In the genomic region with DNA sequence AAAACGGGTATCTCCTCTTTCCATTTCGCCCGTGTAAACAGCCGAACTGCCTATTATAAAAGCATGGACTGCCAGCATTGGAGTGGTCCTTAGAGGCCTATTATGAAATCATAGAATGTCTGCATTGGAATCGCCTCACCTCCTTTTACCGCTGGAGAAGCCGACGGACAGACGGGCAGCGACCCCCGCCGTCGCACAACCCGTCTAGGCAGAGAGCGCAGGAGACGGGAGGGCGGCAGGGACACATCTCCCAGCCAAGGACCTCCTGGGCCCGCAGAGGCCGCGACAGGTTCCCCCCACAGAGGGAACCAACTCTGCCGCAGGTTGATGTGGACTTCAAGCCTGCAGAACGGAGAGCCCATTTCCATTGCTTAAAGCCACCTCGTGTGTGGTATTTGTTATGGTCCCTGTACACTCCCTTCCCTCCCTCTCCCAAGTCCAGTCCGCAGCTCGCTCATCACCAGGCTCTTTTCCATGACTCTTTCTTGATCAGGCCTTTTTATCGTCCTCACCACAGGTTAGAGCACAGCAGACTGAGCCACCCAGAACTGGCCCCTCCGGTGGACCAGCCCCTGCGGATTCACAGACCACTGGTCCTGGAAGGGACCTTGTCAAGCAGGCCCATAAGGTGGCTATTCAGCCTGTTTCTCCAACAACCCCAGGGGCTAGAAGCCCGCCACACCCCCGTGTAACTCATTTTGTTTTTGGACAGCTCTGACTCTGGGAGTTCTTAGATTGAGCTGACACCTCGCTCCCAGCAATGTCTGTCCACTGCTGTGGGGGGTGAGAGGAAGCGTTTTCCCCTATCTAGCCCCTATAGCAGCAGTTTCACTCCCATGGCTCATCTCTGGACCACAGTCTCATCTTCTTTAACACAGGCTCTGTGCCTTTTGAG, we compare ENCODE assay signal across 8 cellular contexts. TPM values are rescaled to one million over a fixed set of nuclear protein-coding genes. Genes with fewer than 3 reads are reported as not detected.
DNase-seq lines count a peak whose midpoint lies in the region; ATAC-seq, FAIRE-seq and TF ChIP-seq lines count a peak whose summit lies in the region.

No MANE protein-coding gene starts in this region.

- POLR2A ChIA-PET in Caco-2 (lab: Charles Lee) = interaction anchor here (0.6 to 1.9 kb wide), 5 partner anchors 9 to 1301 kb away, joined by 3 to 6 read pairs (median 4); a partner anchor contains a TSS

- no peaks in the 10 kb centered on the region for H3K9me3 ChIP-seq in Caco-2
- H3K9me3 ChIP-seq in iPS DF 6.9 (ENCODE audit: control insufficient read depth, insufficient read depth, low read length) = no peaks in the 10 kb centered on the region

- TSS peak; percentile 59 for BruUV-seq in Caco-2 (replicated peaks; lab: Mats Ljungman, UMichigan)

- peak overlapping the region; percentile 67 for H3K4me3 Mint-ChIP-seq in Caco-2 (ENCODE audit: unreplicated experiment)

- no peaks in the 10 kb centered on the region for H3K27me3 ChIP-seq in Caco-2 (replicated peaks; ENCODE audit: control insufficient read depth, insufficient read depth, low read length)
- H3K27me3 ChIP-seq in iPS DF 6.9 (ENCODE audit: control insufficient read depth, insufficient read depth, low read length) = no peaks in the 10 kb centered on the region; the same call in 1 of the 2 replicates

- CTCF ChIA-PET in Caco-2 (lab: Charles Lee) = interaction anchor here (1.0 to 2.5 kb wide), 3 partner anchors 21 to 274 kb away, joined by 3 to 13 read pairs (median 3); a partner anchor contains a TSS

- H3K4me1 Mint-ChIP-seq in Caco-2 (ENCODE audit: low read depth, unreplicated experiment) = peaks cover 40% of the 10 kb centered on the region

- H3K9me3 Mint-ChIP-seq in Caco-2 (ENCODE audit: unreplicated experiment) = no peaks in the 10 kb centered on the region
- H3K9me3 Mint-ChIP-seq in activated naive CD4-positive, alpha-beta T cell treated with anti-CD3 and anti-CD28 coated beads, Interleukin-2, amount 50 U/mL, for 72 hours = no peaks in the 10 kb centered on the region

- TF ChIP-seq CTCF in Caco-2 (IDR thresholded peaks at IDR 0.05; ENCODE audit: insufficient read depth in 1 of 2, low read depth in 1 of 2, low read length in 1 of 2, severe bottlenecking in 1 of 2, unreplicated experiment in 1 of 2) = no peak
- TF ChIP-seq CTCF in D721Med (IDR thresholded peaks at IDR 0.05; ENCODE audit: insufficient read depth, missing control alignments) = no peak

- no peaks in the 10 kb centered on the region for H3K36me3 ChIP-seq in Caco-2 (ENCODE audit: control insufficient read depth, insufficient read depth, low read length)
- H3K36me3 ChIP-seq in iPS DF 6.9 (ENCODE audit: control insufficient read depth, insufficient read depth, low read length) = no peaks in the 10 kb centered on the region

- H3K4me3 ChIP-seq in Caco-2 (ENCODE audit: low read depth, low read length) (peak overlapping the region; percentile 79), iPS DF 6.9 (ENCODE audit: low read length) (peak overlapping the region; percentile 60; the same call in 1 of the 2 replicates), skin epidermis (peak overlapping the region; percentile 75 to 95 (median 83))

- H3K27me3 Mint-ChIP-seq in Caco-2 (ENCODE audit: insufficient read depth, unreplicated experiment) = no peaks in the 10 kb centered on the region

- FAIRE-seq in D721Med (lab: Jason Lieb, UNC) = no peak

- WGBS in iPS DF 6.9 (ENCODE audit: insufficient coverage, insufficient read length) = no CpG with 5 or more reads among the region's 32 CpGs

- peak in 1 of 2 experiments; percentile 36 for DNase-seq in Caco-2
- peak in 1 of 2 donors; percentile 38 for DNase-seq in activated naive CD4-positive, alpha-beta T cell treated with anti-CD3 and anti-CD28 coated beads, Interleukin-2, amount 50 U/mL, for 72 hours (ENCODE audit: low spot score in 2 of 2)
- DNase-seq in iPS DF 6.9 (ENCODE audit: low read depth, low spot score) = no peak
- DNase-seq in D721Med (ENCODE audit: insufficient read length, low spot score) = no peak
- DNase-seq in KBM-7 = no peak

- in situ Hi-C loops in KBM-7 (cut with MboI; ENCODE audit: low pct_unique_long_range_greater_than_20kb, low sequenced_read_pairs) = loop anchor here (25.0 kb wide), 1 partner anchor 857 kb away; a partner anchor contains a TSS

- ATAC-seq in HG02840 (IDR thresholded peaks at IDR 0.05; ENCODE audit: low FRiP score, unreplicated experiment) = peak; percentile 7
- peak in 1 of 2 donors; percentile 8 for ATAC-seq in activated naive CD4-positive, alpha-beta T cell treated with anti-CD3 and anti-CD28 coated beads, Interleukin-2, amount 50 U/mL, for 72 hours
- no peak for ATAC-seq in GM19324 (IDR thresholded peaks at IDR 0.05; ENCODE audit: low FRiP score, unreplicated experiment)

- peaks cover 50% of the 10 kb centered on the region for H3K4me1 ChIP-seq in Caco-2
- peaks cover 3% of the 10 kb centered on the region; the same call in 1 of the 2 replicates for H3K4me1 ChIP-seq in iPS DF 6.9 (ENCODE audit: control insufficient read depth, insufficient read depth, low read length)

- H3K27ac ChIP-seq in iPS DF 6.9 (ENCODE audit: low read length) = no peak overlapping the region
- peak overlapping the region in 18 of 21 experiments; percentile 2 to 98 (median 95) for H3K27ac ChIP-seq in skin epidermis

- peak overlapping the region; percentile 90 for H3K27ac Mint-ChIP-seq in Caco-2 (ENCODE audit: unreplicated experiment)
- peak overlapping the region; percentile 87 to 98 for H3K27ac Mint-ChIP-seq in activated naive CD4-positive, alpha-beta T cell treated with anti-CD3 and anti-CD28 coated beads, Interleukin-2, amount 50 U/mL, for 72 hours

- H3K36me3 Mint-ChIP-seq in Caco-2 (ENCODE audit: insufficient read depth, unreplicated experiment) = peaks cover 25% of the 10 kb centered on the region
- H3K36me3 Mint-ChIP-seq in activated naive CD4-positive, alpha-beta T cell treated with anti-CD3 and anti-CD28 coated beads, Interleukin-2, amount 50 U/mL, for 72 hours = peaks cover 27 to 32% of the 10 kb centered on the region in 2 donors

- intact Hi-C loops in Caco-2 (cut with micrococcal nuclease; ENCODE audit: unreplicated experiment) = no loop called here

RNA-seq across cellular contexts. Expression of a gene that starts 0.8 kb away (rescaled TPM):
- total RNA-seq in Caco-2 (2022) = 135 and 150 TPM in 2 replicates
- 100 to 1,000 TPM in 1 of 2 donors, 10 to 100 TPM in 1; 88.6 to 129 TPM for total RNA-seq in activated naive CD4-positive, alpha-beta T cell treated with anti-CD3 and anti-CD28 coated beads, Interleukin-2, amount 50 U/mL, for 72 hours

RNA-seq across cellular contexts. Expression of a gene that starts 39.9 kb away (rescaled TPM):
- total RNA-seq in Caco-2 (2022) = 62.0 and 101 TPM in 2 replicates
- total RNA-seq in activated naive CD4-positive, alpha-beta T cell treated with anti-CD3 and anti-CD28 coated beads, Interleukin-2, amount 50 U/mL, for 72 hours = under 1 TPM; 0.30 to 0.54 TPM

Comparison
In these comparisons a context has a peak if more than half of its experiments do, and no peak if none do; other contexts are left out.
1. RNA of a gene that starts 39.9 kb away (total RNA-seq): 62.0 to 101 TPM in Caco-2; 0.30 to 0.54 TPM in activated naive CD4-positive, alpha-beta T cell treated with anti-CD3 and anti-CD28 coated beads, Interleukin-2, amount 50 U/mL, for 72 hours; every median in the first group is over 10 times any median in the second.
2. Peak in every context shown above with its lines, with median percentiles within 50 percentile points of each other: H3K4me3 ChIP-seq.